ENCODE assay signal across 8 cellular contexts in the genomic region with DNA sequence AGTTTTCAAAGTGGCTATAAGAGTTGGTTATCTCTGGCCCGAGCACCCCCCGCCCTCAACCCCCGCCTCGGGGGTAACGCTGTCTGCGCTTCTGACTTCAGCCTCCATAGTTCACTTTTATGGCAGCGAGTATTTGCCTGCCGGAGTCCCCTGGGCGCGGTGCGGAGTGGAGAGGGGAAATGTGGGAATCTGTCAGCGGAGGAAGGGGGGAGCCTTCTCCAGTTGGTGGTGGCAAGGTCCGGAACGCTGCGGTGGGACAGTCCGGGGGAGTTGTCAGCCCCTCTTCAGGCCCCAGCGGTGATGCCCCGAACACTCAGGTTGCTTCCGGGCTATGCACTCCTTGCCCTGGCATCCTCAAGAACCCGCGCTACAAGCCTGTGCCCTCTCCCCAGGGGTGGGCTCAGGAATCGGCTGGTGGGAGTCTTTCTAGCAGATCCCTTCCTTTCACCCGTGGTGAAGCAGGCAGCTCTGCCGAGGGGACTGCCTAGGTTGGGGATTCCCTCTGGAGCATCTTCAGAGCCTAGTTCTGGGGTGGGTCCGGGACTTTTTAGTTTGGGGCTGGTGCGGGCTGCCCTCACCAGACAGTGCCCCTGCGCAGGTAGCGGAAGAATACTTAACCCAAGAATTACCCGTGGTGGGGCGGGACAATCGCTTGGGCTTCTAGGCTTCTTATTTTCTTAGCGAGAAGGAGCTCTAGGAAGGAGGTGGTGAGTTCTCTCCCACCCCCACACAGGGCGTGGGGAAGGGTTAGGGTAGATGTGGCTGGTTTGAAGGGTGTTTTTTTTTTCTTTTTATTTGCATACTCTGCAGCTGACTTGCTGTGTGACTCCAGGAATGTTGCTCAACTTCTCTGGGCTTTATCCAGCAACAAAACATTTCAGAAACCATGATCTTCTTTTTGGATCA. TPM values are rescaled to one million over a fixed set of nuclear protein-coding genes. Genes with fewer than 3 reads are reported as not detected.
DNase-seq lines count a peak whose midpoint lies in the region; ATAC-seq and TF ChIP-seq lines count a peak whose summit lies in the region.

No MANE protein-coding gene starts in this region.

- H3K27ac ChIP-seq in Panc1 (ENCODE audit: low read length) (no peak overlapping the region), esophagus squamous epithelium (peak overlapping the region; percentile 65 to 90 (median 80)), parathyroid adenoma (no peak overlapping the region), RWPE1 (no peak overlapping the region)

- intact Hi-C loops in Caco-2 (cut with micrococcal nuclease; ENCODE audit: unreplicated experiment) = no loop called here
- intact Hi-C loops in Panc1 (cut with micrococcal nuclease; ENCODE audit: unreplicated experiment) = no loop called here
- intact Hi-C loops in esophagus squamous epithelium (cut with DNase I) = loop anchor here (10.0 kb wide), 1 partner anchor 49 kb away; no protein-coding TSS in a partner anchor

- H3K4me2 ChIP-seq in parathyroid adenoma (ENCODE audit: low read length) = peak overlapping the region; percentile 87

- no peaks in the 10 kb centered on the region for H3K36me3 ChIP-seq in Caco-2 (ENCODE audit: control insufficient read depth, insufficient read depth, low read length)
- no peaks in the 10 kb centered on the region for H3K36me3 ChIP-seq in Panc1 (ENCODE audit: control insufficient read depth, insufficient read depth, low read length)
- no peaks in the 10 kb centered on the region for H3K36me3 ChIP-seq in esophagus squamous epithelium
- H3K36me3 ChIP-seq in parathyroid adenoma (ENCODE audit: control insufficient read depth, insufficient read depth, low read length) = no peaks in the 10 kb centered on the region

- no peak overlapping the region for H2AFZ ChIP-seq in parathyroid adenoma

- TF ChIP-seq CTCF in Caco-2 (IDR thresholded peaks at IDR 0.05; ENCODE audit: insufficient read depth in 1 of 2, low read depth in 1 of 2, low read length in 1 of 2, severe bottlenecking in 1 of 2, unreplicated experiment in 1 of 2) (no peak), Panc1 (IDR thresholded peaks at IDR 0.05) (no peak), esophagus squamous epithelium (IDR thresholded peaks at IDR 0.05) (no peak), parathyroid adenoma (IDR thresholded peaks at IDR 0.05) (no peak), RWPE1 (conservative IDR thresholded peaks at IDR 0.05; ENCODE audit: low read depth) (no peak)

- H3K9me3 ChIP-seq in Caco-2 = no peaks in the 10 kb centered on the region
- no peaks in the 10 kb centered on the region for H3K9me3 ChIP-seq in Panc1 (ENCODE audit: control insufficient read depth, insufficient read depth, low read depth, low read length)
- H3K9me3 ChIP-seq in esophagus squamous epithelium = no peaks in the 10 kb centered on the region
- H3K9me3 ChIP-seq in parathyroid adenoma (ENCODE audit: control insufficient read depth, low read length) = no peaks in the 10 kb centered on the region

- no peaks in the 10 kb centered on the region for H3K9me3 Mint-ChIP-seq in Caco-2 (ENCODE audit: unreplicated experiment)

- H3K4me3 Mint-ChIP-seq in Caco-2 (ENCODE audit: unreplicated experiment) = peak overlapping the region; percentile 73

- CTCF ChIA-PET in Caco-2 (lab: Charles Lee) = no interaction called here
- CTCF ChIA-PET in Panc1 (lab: Charles Lee) = interaction anchor here (1.1 kb wide), 1 partner anchor 61 kb away, joined by 4 read pairs; no protein-coding TSS in a partner anchor
- CTCF ChIA-PET in RWPE1 (lab: Yijun Ruan, JAX) = interaction anchor here (0.5 to 1.2 kb wide), 3 partner anchors 11 to 29 kb away, joined by 3 read pairs; no protein-coding TSS in a partner anchor

- H3K27me3 ChIP-seq in Caco-2 (replicated peaks; ENCODE audit: control insufficient read depth, insufficient read depth, low read length) (peaks cover 6% of the 10 kb centered on the region), Panc1 (ENCODE audit: control insufficient read depth, insufficient read depth, low read length) (no peaks in the 10 kb centered on the region), esophagus squamous epithelium (peaks cover 0 to 84% (median 2%) of the 10 kb centered on the region in 4 donors), parathyroid adenoma (ENCODE audit: control insufficient read depth, insufficient read depth, low read length) (no peaks in the 10 kb centered on the region)

- POLR2A ChIA-PET in Caco-2 (lab: Charles Lee) = no interaction called here
- POLR2A ChIA-PET in Panc1 (lab: Charles Lee) = no interaction called here
- POLR2A ChIA-PET in RWPE1 (lab: Yijun Ruan, JAX; ENCODE audit: low non-redundant PET) = no interaction called here

- in situ Hi-C loops in Panc1 (cut with HindIII; ENCODE audit: low pct_unique_long_range_greater_than_20kb, low sequenced_read_pairs) = no loop called here

- peaks cover 11% of the 10 kb centered on the region for H3K4me1 ChIP-seq in Caco-2
- peaks cover 31% of the 10 kb centered on the region for H3K4me1 ChIP-seq in Panc1 (ENCODE audit: control insufficient read depth, insufficient read depth, low read length)
- peaks cover 19 to 100% (median 43%) of the 10 kb centered on the region in 3 donors for H3K4me1 ChIP-seq in esophagus squamous epithelium
- peaks cover 9% of the 10 kb centered on the region for H3K4me1 ChIP-seq in parathyroid adenoma

- WGBS in esophagus squamous epithelium, 2 donors = 1 to 3% methylated on average over 8 to 10 of the region's 33 CpGs

- ATAC-seq in Panc1 (0 out of 2 replicates have a peak, but pooled peaks have one; percentile 17), GM18867 (IDR thresholded peaks at IDR 0.05; ENCODE audit: unreplicated experiment) (no peak)

- H3K4me1 Mint-ChIP-seq in Caco-2 (ENCODE audit: low read depth, unreplicated experiment) = peaks cover 9% of the 10 kb centered on the region

- no peaks in the 10 kb centered on the region for H3K79me2 ChIP-seq in parathyroid adenoma

- TF ChIP-seq POLR2A in esophagus squamous epithelium (IDR thresholded peaks at IDR 0.05) = peak in 1 of 4 donors; percentile 10

- DNase-seq in Caco-2 (no peak), Panc1 (ENCODE audit: low read depth, low spot score) (no peak), esophagus squamous epithelium (lab: John Stamatoyannopoulos, UW) (no peak), RWPE1 (ENCODE audit: low spot score) (no peak), NCI-H748 treated with DMSO at 0.1 percent for 48 hours (lab: John Stamatoyannopoulos, UW) (no peak), superior temporal gyrus (ENCODE audit: extremely low spot score) (no peak)

- H3K9ac ChIP-seq in parathyroid adenoma = no peak overlapping the region

- no peak overlapping the region for H3K27ac Mint-ChIP-seq in Caco-2 (ENCODE audit: unreplicated experiment)

- BruUV-seq in Caco-2 (replicated peaks; lab: Mats Ljungman, UMichigan) (no TSS peak), Panc1 (replicated peaks; lab: Mats Ljungman, UMichigan) (no TSS peak)

- H3K36me3 Mint-ChIP-seq in Caco-2 (ENCODE audit: insufficient read depth, unreplicated experiment) = no peaks in the 10 kb centered on the region

- peaks cover 22% of the 10 kb centered on the region for H3K27me3 Mint-ChIP-seq in Caco-2 (ENCODE audit: insufficient read depth, unreplicated experiment)

- H3K4me3 ChIP-seq in Caco-2 (ENCODE audit: low read depth, low read length) (peak overlapping the region; percentile 39), Panc1 (ENCODE audit: low read depth in 2 of 2, low read length in 2 of 2) (peak overlapping the region; percentile 48 to 58), esophagus squamous epithelium (peak overlapping the region; percentile 39 to 92 (median 66)), parathyroid adenoma (ENCODE audit: low read depth, low read length) (peak overlapping the region; percentile 58)

RNA-seq across cellular contexts. Expression of gene ATOH8, which starts 1.6 kb away (rescaled TPM):
- not detected in 2 replicates for total RNA-seq in Caco-2 (2022)
- 3.8 TPM for total RNA-seq in Panc1 (2021; ENCODE audit: unreplicated experiment)
- 3.7 TPM for polyA plus RNA-seq in Panc1 (2012; ENCODE audit: insufficient read length)
- 10 to 100 TPM in 2 of 4 donors, 1 to 10 TPM in 2; 2.0 to 24.6 (median 7.6) TPM for total RNA-seq in esophagus squamous epithelium

Comparison
In these comparisons a context has a peak if more than half of its experiments do, and no peak if none do; other contexts are left out.
1. H3K27ac ChIP-seq: peak in esophagus squamous epithelium (4 of 4); none in Panc1 (single experiment), parathyroid adenoma (single experiment) and RWPE1 (single experiment).
2. Peak in every context shown above with its lines, with median percentiles within 50 percentile points of each other: H3K4me3 ChIP-seq.